10 cellular contexts compared by ENCODE assay signal in genomic region chr7:130421685-130422084, GRCh38. TPM values are rescaled to one million over a fixed set of nuclear protein-coding genes. Genes with fewer than 3 reads are reported as not detected.
DNase-seq lines count a peak whose midpoint lies in the region; FAIRE-seq and TF ChIP-seq lines count a peak whose summit lies in the region.
"Had no signal": no experiment of that assay in that cellular context is flagged by ENCODE, and none has a peak within 500 bp of the region (broad histone marks: within the 10 kb centered on the region; RNA-seq: fewer than 3 reads in every experiment).

No MANE protein-coding gene starts in this region.

- WGBS in trophoblast cell (ENCODE audit: extremely low coverage, insufficient coverage, insufficient read length) = no CpG with 5 or more reads among the region's 2 CpGs

- H4K12ac ChIP-seq in trophoblast cell (ENCODE audit: low read depth, low read length) = no peak overlapping the region

- no peak overlapping the region for H4K8ac ChIP-seq in trophoblast cell (ENCODE audit: low read depth, low read length)

- H3K23ac ChIP-seq in trophoblast cell (ENCODE audit: low read length) = no peak overlapping the region

- no peak overlapping the region for H3K18ac ChIP-seq in trophoblast cell (ENCODE audit: low read length)

- H2BK12ac ChIP-seq in trophoblast cell (ENCODE audit: low read length) = no peak overlapping the region

- no peak overlapping the region for H3K4ac ChIP-seq in trophoblast cell (ENCODE audit: low read depth, low read length)

- FAIRE-seq in kidney (lab: Jason Lieb, UNC) = no peak
- FAIRE-seq: pancreas had no signal

- H3K4me3 Mint-ChIP-seq in T-helper 2 cell treated with Interferon-gamma antibody and Interleukin-4, amounts not matched to agents 5 μg/mL and 100 μg/mL, for 36 hours = peak overlapping the region; percentile 62
- H3K4me3 Mint-ChIP-seq in CD4-positive, alpha-beta memory T cell = peak overlapping the region in 2 of 8 donors; percentile 15 to 43

- H3K4me1 ChIP-seq in BE2C = peaks cover 15% of the 10 kb centered on the region
- no peaks in the 10 kb centered on the region for H3K4me1 ChIP-seq in MM.1S (ENCODE audit: low read length)
- H3K4me1 ChIP-seq in kidney (ENCODE audit: control insufficient read depth in 1 of 2, insufficient read depth in 1 of 2, low read depth in 1 of 2, low read length in 2 of 2) = no peaks in the 10 kb centered on the region
- peaks cover 15% of the 10 kb centered on the region for H3K4me1 ChIP-seq in CD4-positive, alpha-beta memory T cell (ENCODE audit: insufficient read depth, low read length)
- H3K4me1 ChIP-seq in trophoblast cell (ENCODE audit: control insufficient read depth in 1 of 2, insufficient read depth in 2 of 2, low read length in 2 of 2) = peaks cover 3 to 6% of the 10 kb centered on the region in 2 experiments
- H3K4me1 ChIP-seq: pancreas had no signal

- H3K36me3 ChIP-seq in BE2C (no peaks in the 10 kb centered on the region; the same call in 1 of the 2 replicates), MM.1S (replicated peaks; ENCODE audit: insufficient read depth, low read length) (no peaks in the 10 kb centered on the region), kidney (ENCODE audit: control insufficient read depth in 1 of 2, insufficient read depth in 2 of 2, low read length in 2 of 2) (no peaks in the 10 kb centered on the region), trophoblast cell (ENCODE audit: control insufficient read depth in 1 of 2, insufficient read depth in 2 of 2, low read length in 2 of 2) (no peaks in the 10 kb centered on the region), WERI-Rb-1 (no peaks in the 10 kb centered on the region; the same call in 1 of the 2 replicates)
- no peaks in the 10 kb centered on the region for H3K36me3 ChIP-seq in CD4-positive, alpha-beta memory T cell (ENCODE audit: insufficient read depth, low read length)
- H3K36me3 ChIP-seq: pancreas, thoracic aorta had no signal

- no peak overlapping the region for H2BK5ac ChIP-seq in trophoblast cell (ENCODE audit: low read depth, low read length, poor library complexity)

- H3K36me3 Mint-ChIP-seq in T-helper 2 cell treated with Interferon-gamma antibody and Interleukin-4, amounts not matched to agents 5 μg/mL and 100 μg/mL, for 36 hours (ENCODE audit: low read depth) = peaks cover 18% of the 10 kb centered on the region
- H3K36me3 Mint-ChIP-seq in CD4-positive, alpha-beta memory T cell = peaks cover 0 to 7% of the 10 kb centered on the region in 2 donors

- H3K9me2 ChIP-seq in MM.1S (replicated peaks; ENCODE audit: insufficient read depth, low read length) = no peaks in the 10 kb centered on the region

- H3K27ac Mint-ChIP-seq in T-helper 2 cell treated with Interferon-gamma antibody and Interleukin-4, amounts not matched to agents 5 μg/mL and 100 μg/mL, for 36 hours = peak overlapping the region; percentile 45
- H3K27ac Mint-ChIP-seq in CD4-positive, alpha-beta memory T cell = no peak overlapping the region

- H3F3A ChIP-seq in MM.1S (ENCODE audit: insufficient read depth, low read length) = no peaks in the 10 kb centered on the region

- H3K27ac ChIP-seq in MM.1S (ENCODE audit: low read length) (no peak overlapping the region), kidney (ENCODE audit: low read depth in 2 of 2, low read length in 2 of 2) (no peak overlapping the region), trophoblast cell (ENCODE audit: low read depth, low read length) (no peak overlapping the region), WERI-Rb-1 (no peak overlapping the region)
- H3K27ac ChIP-seq in CD4-positive, alpha-beta memory T cell (ENCODE audit: low read depth, low read length) = no peak overlapping the region
- H3K27ac ChIP-seq: pancreas, thoracic aorta had no signal

- H2AFZ ChIP-seq in MM.1S (ENCODE audit: low read length) (no peak overlapping the region; the same call in 1 of the 2 replicates), trophoblast cell (ENCODE audit: insufficient read depth, low read length, poor library complexity) (no peak overlapping the region)

- H3K79me1 ChIP-seq in trophoblast cell (ENCODE audit: low read length) = peaks cover 6% of the 10 kb centered on the region

- H3K9me3 Mint-ChIP-seq in T-helper 2 cell treated with Interferon-gamma antibody and Interleukin-4, amounts not matched to agents 5 μg/mL and 100 μg/mL, for 36 hours = no peaks in the 10 kb centered on the region
- no peaks in the 10 kb centered on the region for H3K9me3 Mint-ChIP-seq in CD4-positive, alpha-beta memory T cell

- H2BK120ac ChIP-seq in trophoblast cell (ENCODE audit: insufficient read depth, low read length, poor library complexity) = no peak overlapping the region

- POLR2A ChIA-PET in CD4-positive, alpha-beta memory T cell (lab: Charles Lee; ENCODE audit: partially characterized antibody) = no interaction called here

- H3K14ac ChIP-seq in trophoblast cell (ENCODE audit: low read length) = no peak overlapping the region

- H3K4me2 ChIP-seq in MM.1S (ENCODE audit: low read depth, low read length) (peak overlapping the region; percentile 2; the same call in 1 of the 2 replicates), trophoblast cell (ENCODE audit: low read length) (no peak overlapping the region)

- no peak overlapping the region for H3K9ac ChIP-seq in MM.1S (ENCODE audit: low read length)
- no peak overlapping the region for H3K9ac ChIP-seq in kidney (ENCODE audit: low read length in 2 of 2)
- H3K9ac ChIP-seq in trophoblast cell (ENCODE audit: low read length) = no peak overlapping the region

- CTCF ChIA-PET in CD4-positive, alpha-beta memory T cell (lab: Charles Lee; ENCODE audit: partially characterized antibody) = no interaction called here

- H4K20me1 ChIP-seq in MM.1S (ENCODE audit: insufficient read depth, low read length) = no peaks in the 10 kb centered on the region

- DNase-seq in BE2C (peak; percentile 34), MM.1S (peak; percentile 36), iris pigment epithelial cell (ENCODE audit: low read depth) (peak; percentile 67), kidney (no peak), trophoblast cell (no peak), WERI-Rb-1 (no peak)
- DNase-seq in T-helper 2 cell treated with Interferon-gamma antibody and Interleukin-4, amounts not matched to agents 5 μg/mL and 100 μg/mL, for 36 hours (ENCODE audit: low spot score) = peak; percentile 21
- DNase-seq in CD4-positive, alpha-beta memory T cell = no peak
- DNase-seq: pancreas had no signal

- H3K9me3 ChIP-seq in BE2C (no peaks in the 10 kb centered on the region), MM.1S (replicated peaks; ENCODE audit: insufficient read depth, low read length) (no peaks in the 10 kb centered on the region), kidney (ENCODE audit: control insufficient read depth in 1 of 2, low read length in 2 of 2) (no peaks in the 10 kb centered on the region), trophoblast cell (ENCODE audit: insufficient read depth, low read depth, low read length) (no peaks in the 10 kb centered on the region), WERI-Rb-1 (ENCODE audit: severe bottlenecking) (no peaks in the 10 kb centered on the region)
- no peaks in the 10 kb centered on the region for H3K9me3 ChIP-seq in CD4-positive, alpha-beta memory T cell (ENCODE audit: control insufficient read depth in 1 of 2, low read length in 2 of 2)
- H3K9me3 ChIP-seq: pancreas, thoracic aorta had no signal

- H3K79me2 ChIP-seq in MM.1S (ENCODE audit: low read length) = no peaks in the 10 kb centered on the region
- no peaks in the 10 kb centered on the region for H3K79me2 ChIP-seq in trophoblast cell (ENCODE audit: control insufficient read depth, insufficient read depth, low read length, poor library complexity)

- intact Hi-C loops in kidney (cut with DNase I) = no loop called here
- intact Hi-C loops in CD4-positive, alpha-beta memory T cell (cut with micrococcal nuclease) = no loop called here

- H2AK5ac ChIP-seq in trophoblast cell (ENCODE audit: low read length) = no peak overlapping the region

- peak overlapping the region; percentile 15; the same call in 1 of the 2 replicates for H3K4me3 ChIP-seq in BE2C (ENCODE audit: low read depth, low read length)
- H3K4me3 ChIP-seq in MM.1S (ENCODE audit: low read length) = no peak overlapping the region
- H3K4me3 ChIP-seq in kidney (ENCODE audit: low read length in 2 of 2) = no peak overlapping the region
- no peak overlapping the region for H3K4me3 ChIP-seq in CD4-positive, alpha-beta memory T cell (ENCODE audit: low read length in 2 of 2)
- H3K4me3 ChIP-seq in trophoblast cell (ENCODE audit: low read depth, low read length) = no peak overlapping the region
- no peak overlapping the region for H3K4me3 ChIP-seq in WERI-Rb-1 (ENCODE audit: low read depth, low read length)
- H3K4me3 ChIP-seq: pancreas, thoracic aorta had no signal

- peaks cover 53% of the 10 kb centered on the region for H3K4me1 Mint-ChIP-seq in T-helper 2 cell treated with Interferon-gamma antibody and Interleukin-4, amounts not matched to agents 5 μg/mL and 100 μg/mL, for 36 hours (ENCODE audit: low read depth)
- peaks cover 14 to 28% (median 17%) of the 10 kb centered on the region in 4 donors for H3K4me1 Mint-ChIP-seq in CD4-positive, alpha-beta memory T cell

- no peaks in the 10 kb centered on the region for H3K27me3 Mint-ChIP-seq in T-helper 2 cell treated with Interferon-gamma antibody and Interleukin-4, amounts not matched to agents 5 μg/mL and 100 μg/mL, for 36 hours (ENCODE audit: low read depth)
- H3K27me3 Mint-ChIP-seq in CD4-positive, alpha-beta memory T cell = no peaks in the 10 kb centered on the region

- H3K27me3 ChIP-seq in BE2C = no peaks in the 10 kb centered on the region
- H3K27me3 ChIP-seq in MM.1S (replicated peaks; ENCODE audit: insufficient read depth, low read length) = no peaks in the 10 kb centered on the region
- no peaks in the 10 kb centered on the region for H3K27me3 ChIP-seq in CD4-positive, alpha-beta memory T cell (ENCODE audit: insufficient read depth, low read length)
- no peaks in the 10 kb centered on the region for H3K27me3 ChIP-seq in trophoblast cell (ENCODE audit: insufficient read depth, low read length)
- H3K27me3 ChIP-seq in WERI-Rb-1 (ENCODE audit: insufficient read depth, low read depth, severe bottlenecking) = no peaks in the 10 kb centered on the region
- H3K27me3 ChIP-seq: pancreas had no signal

- TF ChIP-seq CTCF in BE2C (IDR thresholded peaks at IDR 0.05; ENCODE audit: low read depth, low read length) (no peak), MM.1S (IDR thresholded peaks at IDR 0.05; ENCODE audit: low read length) (no peak), kidney (IDR thresholded peaks at IDR 0.05; ENCODE audit: borderline replicate concordance, extremely low read depth, insufficient read depth) (no peak), WERI-Rb-1 (IDR thresholded peaks at IDR 0.05; ENCODE audit: low read depth, low read length) (no peak)

- no peak overlapping the region for H4K91ac ChIP-seq in trophoblast cell (ENCODE audit: low read depth, low read length)

RNA-seq across cellular contexts. Expression of gene CEP41, which starts 19.1 kb away (rescaled TPM):
- 23.2 TPM for polyA plus RNA-seq in BE2C (2012; ENCODE audit: insufficient read depth, insufficient read length, low read depth)
- total RNA-seq in kidney = 12.7 TPM
- 8.1 TPM for polyA plus RNA-seq in kidney (ENCODE audit: insufficient read depth, low read depth, low replicate concordance)
- 1 to 10 TPM; 6.0 to 7.3 TPM for total RNA-seq in CD4-positive, alpha-beta memory T cell
- polyA plus RNA-seq in CD4-positive, alpha-beta memory T cell = 10 to 100 TPM; 16.3 to 20.9 TPM
- 13.5 and 14.0 TPM in 2 replicates for polyA plus RNA-seq in trophoblast cell (2013)

RNA-seq across cellular contexts. Expression of gene CPA1, which starts 41.4 kb away (rescaled TPM):
- 0.68 TPM for polyA plus RNA-seq in BE2C (2012; ENCODE audit: insufficient read depth, insufficient read length, low read depth)
- 0.50 TPM for total RNA-seq in kidney
- polyA plus RNA-seq in kidney (ENCODE audit: insufficient read depth, low read depth, low replicate concordance) = 1.1 TPM
- not detected for total RNA-seq in CD4-positive, alpha-beta memory T cell
- polyA plus RNA-seq in CD4-positive, alpha-beta memory T cell = not detected
- 0.14 TPM in 2 replicates for polyA plus RNA-seq in trophoblast cell (2013)

Comparison
In these comparisons a context has a peak if more than half of its experiments do, and no peak if none do; other contexts are left out.
1. DNase-seq: peak in BE2C (single experiment), MM.1S (single experiment), T-helper 2 cell treated with Interferon-gamma antibody and Interleukin-4, amounts not matched to agents 5 μg/mL and 100 μg/mL, for 36 hours (single experiment) and iris pigment epithelial cell (single experiment); none in kidney (single experiment), CD4-positive, alpha-beta memory T cell (0 of 5), trophoblast cell (0 of 2) and WERI-Rb-1 (single experiment).